In genomic region chr11:57776101-57776511, GRCh38 we compare ENCODE assay signal across 10 cellular contexts. TPM values are rescaled to one million over a fixed set of nuclear protein-coding genes. Genes with fewer than 3 reads are reported as not detected.
DNase-seq lines count a peak whose midpoint lies in the region; ATAC-seq and TF ChIP-seq lines count a peak whose summit lies in the region.
"Had no signal": no experiment of that assay in that cellular context is flagged by ENCODE, and none has a peak within 500 bp of the region (broad histone marks: within the 10 kb centered on the region; RNA-seq: fewer than 3 reads in every experiment).

No MANE protein-coding gene starts in this region.

- H3K27ac ChIP-seq in HUES48 (ENCODE audit: low read depth, low read length) (peak overlapping the region; percentile 99), breast epithelium (peak overlapping the region; percentile 91 to 92), left lung (peak overlapping the region; percentile 82 to 88), subcutaneous abdominal adipose tissue (ENCODE audit: low read depth, low read length) (peak overlapping the region; percentile 74)
- H3K27ac ChIP-seq: KMS-11 had no signal

- ATAC-seq in left lung (peak; percentile 51), HG03139 (IDR thresholded peaks at IDR 0.05; ENCODE audit: unreplicated experiment) (no peak), HG03039 (IDR thresholded peaks at IDR 0.05; ENCODE audit: unreplicated experiment) (no peak)

- intact Hi-C loops in breast epithelium (cut with DNase I; ENCODE audit: low total_unique reads) (no loop called here), left lung (cut with DNase I) (no loop called here), posterior vena cava (cut with DNase I) (no loop called here)

- H3K4me1 ChIP-seq in HUES48 (ENCODE audit: control insufficient read depth, insufficient read depth, low read length) (peaks cover 63% of the 10 kb centered on the region), breast epithelium (peaks cover 11 to 56% of the 10 kb centered on the region in 2 donors), left lung (peaks cover 66 to 99% of the 10 kb centered on the region in 2 donors), subcutaneous abdominal adipose tissue (ENCODE audit: control insufficient read depth in 5 of 5, insufficient read depth in 5 of 5, low read length in 5 of 5) (peaks cover 18 to 91% (median 71%) of the 10 kb centered on the region in 5 donors)

- H3K9ac ChIP-seq in HUES48 (ENCODE audit: low read depth, low read length) (no peak overlapping the region), subcutaneous abdominal adipose tissue (ENCODE audit: low read length in 5 of 5) (peak overlapping the region in 2 of 5 donors; percentile 33 to 39)
- H3K9ac ChIP-seq: KMS-11 had no signal

- H3K4me3 ChIP-seq in HUES48 (ENCODE audit: low read depth, low read length) (no peak overlapping the region), breast epithelium (peak overlapping the region in 1 of 3 donors; percentile 39), left lung (peak overlapping the region in 1 of 2 donors; percentile 14), subcutaneous abdominal adipose tissue (ENCODE audit: low read depth in 1 of 5, low read length in 5 of 5) (peak overlapping the region in 4 of 5 donors; percentile 36 to 59 (median 44))

- no peaks in the 10 kb centered on the region for H3K36me3 ChIP-seq in HUES48 (ENCODE audit: control insufficient read depth, insufficient read depth, low read length)
- no peaks in the 10 kb centered on the region for H3K36me3 ChIP-seq in breast epithelium
- H3K36me3 ChIP-seq in left lung, result no peaks in the 10 kb centered on the region
- H3K36me3 ChIP-seq in subcutaneous abdominal adipose tissue (ENCODE audit: control insufficient read depth in 5 of 5, insufficient read depth in 5 of 5, low read length in 5 of 5), result no peaks in the 10 kb centered on the region

- H3K9me3 ChIP-seq in HUES48 (ENCODE audit: control insufficient read depth, insufficient read depth, low read length) (no peaks in the 10 kb centered on the region), breast epithelium (no peaks in the 10 kb centered on the region), left lung (no peaks in the 10 kb centered on the region), subcutaneous abdominal adipose tissue (ENCODE audit: control insufficient read depth in 5 of 5, low read length in 5 of 5) (no peaks in the 10 kb centered on the region)

- no peaks in the 10 kb centered on the region for H3K27me3 ChIP-seq in HUES48 (ENCODE audit: control insufficient read depth, insufficient read depth, low read length)
- no peaks in the 10 kb centered on the region for H3K27me3 ChIP-seq in breast epithelium
- no peaks in the 10 kb centered on the region for H3K27me3 ChIP-seq in left lung
- no peaks in the 10 kb centered on the region for H3K27me3 ChIP-seq in subcutaneous abdominal adipose tissue (ENCODE audit: control insufficient read depth in 5 of 5, insufficient read depth in 4 of 5, low read length in 5 of 5)

- no peak for TF ChIP-seq CTCF in breast epithelium (IDR thresholded peaks at IDR 0.05)
- no peak for TF ChIP-seq CTCF in left lung (IDR thresholded peaks at IDR 0.05)

- no peak for DNase-seq in breast epithelium (ENCODE audit: low spot score in 2 of 2)
- DNase-seq in left lung, result peak in 1 of 2 donors; percentile 55
- DNase-seq in NCI-H2081 treated with DMSO at 0.1 percent for 48 hours (lab: John Stamatoyannopoulos, UW), result no peak
- DNase-seq in posterior vena cava (ENCODE audit: low spot score), result no peak

- no peak for TF ChIP-seq POLR2A in breast epithelium (IDR thresholded peaks at IDR 0.05)

RNA-seq across cellular contexts. Expression of gene CTNND1, which starts 14.5 kb away (rescaled TPM):
- total RNA-seq in breast epithelium (100 to 1,000 TPM in 2 of 3 donors, 10 to 100 TPM in 1; 82.1 to 259 (median 175) TPM), left lung (100 to 1,000 TPM; 187 to 217 TPM), posterior vena cava (100 to 1,000 TPM; 131 to 140 TPM)

RNA-seq across cellular contexts. Expression of gene BTBD18, which starts 24.5 kb away (rescaled TPM):
- not detected for total RNA-seq in breast epithelium
- total RNA-seq in left lung, result not detected
- not detected for total RNA-seq in posterior vena cava
- total RNA-seq: SK-MEL-5 had no signal

RNA-seq across cellular contexts. Expression of gene SELENOH, which starts 34.8 kb away (rescaled TPM):
- 100 to 1,000 TPM in 2 of 3 donors, 10 to 100 TPM in 1; 84.3 to 153 (median 153) TPM for total RNA-seq in breast epithelium
- 100 to 1,000 TPM in 1 of 2 donors, 10 to 100 TPM in 1; 94.1 to 108 TPM for total RNA-seq in left lung
- 10 to 100 TPM; 61.8 to 74.3 TPM for total RNA-seq in posterior vena cava
